In genomic region chr9:35729101-35729500, GRCh38 we compare ENCODE assay signal across 2 cellular contexts.
TF ChIP-seq lines count a peak whose summit lies in the region.

No MANE protein-coding gene starts in this region.

TF ChIP-seq in endothelial cell of umbilical vein, 7 proteins besides CTCF, POLR2A, EP300 and RAD21:
- TF ChIP-seq EZH2 (IDR thresholded peaks at IDR 0.05; ENCODE audit: borderline replicate concordance, low read depth, low read length, severe bottlenecking): no peak

TF ChIP-seq in GM12891, 5 proteins besides CTCF, POLR2A, EP300 and RAD21:
- TF ChIP-seq POLR2AphosphoS5 (IDR thresholded peaks at IDR 0.05; ENCODE audit: low read depth, low read length) (no peak), TAF1 (IDR thresholded peaks at IDR 0.05; ENCODE audit: low read depth, low read length) (no peak), PAX5 (IDR thresholded peaks at IDR 0.05; ENCODE audit: insufficient read depth, low read length, severe bottlenecking) (no peak), POU2F2 (IDR thresholded peaks at IDR 0.05; ENCODE audit: low read depth, low read length) (no peak), SPI1 (IDR thresholded peaks at IDR 0.05; ENCODE audit: low read depth, low read length) (no peak)
